In the genomic region with DNA sequence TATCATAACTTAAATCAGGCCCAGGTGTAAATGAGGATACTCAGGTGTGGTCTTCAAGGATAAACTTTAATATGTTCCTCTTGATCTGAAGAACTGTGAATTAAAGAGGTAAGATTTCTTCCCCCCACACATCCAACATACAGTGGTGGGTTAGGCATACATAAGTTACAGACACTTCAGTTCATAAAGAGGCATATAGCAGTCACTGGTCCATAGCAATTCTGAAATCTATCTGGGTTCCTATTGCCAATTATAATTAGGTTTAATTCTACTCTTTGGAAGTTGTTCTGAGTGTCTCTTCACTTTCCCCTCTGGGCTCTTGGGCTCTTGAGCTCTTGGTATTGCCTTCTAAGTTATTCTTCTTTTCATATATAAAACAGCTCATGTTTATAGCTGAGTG, we compare ENCODE assay signal across 40 cellular contexts.
"Had no signal": no experiment of that assay in that cellular context is flagged by ENCODE, and none has a peak within 500 bp of the region (broad histone marks: within the 10 kb centered on the region; RNA-seq: fewer than 3 reads in every experiment).

No MANE protein-coding gene starts in this region.

- H3K27ac ChIP-seq: adrenal gland, ascending aorta, body of pancreas, brain microvascular endothelial cell, breast epithelium, cardiac muscle cell had no signal

- DNase-seq: activated effector memory CD4-positive, alpha-beta T cell treated with anti-CD3 and anti-CD28 coated beads, Interleukin-2, amount 50 U/mL, for 16 hours; activated effector memory CD4-positive, alpha-beta T cell treated with Interleukin-2 at 50 U/mL for 16 hours; activated gamma-delta T cell; activated naive CD4-positive, alpha-beta T cell; activated naive CD4-positive, alpha-beta T cell treated with anti-CD3 and anti-CD28 coated beads for 36 hours; activated naive CD4-positive, alpha-beta T cell treated with anti-CD3 and anti-CD28 coated beads, Interleukin-2, amount 10 ng/mL, durations not matched to agents 7 days and 5 days; activated naive CD4-positive, alpha-beta T cell treated with anti-CD3 and anti-CD28 coated beads, Interleukin-2, amount 50 U/mL, for 16 hours; activated naive CD4-positive, alpha-beta T cell treated with Interleukin-2 at 50 U/mL for 16 hours; activated naive CD8-positive, alpha-beta T cell treated with anti-CD3 and anti-CD28 coated beads for 36 hours; activated naive CD8-positive, alpha-beta T cell treated with anti-CD3 and anti-CD28 coated beads, Interleukin-2, amount 10 ng/mL, durations not matched to agents 7 days and 5 days; activated naive CD8-positive, alpha-beta T cell treated with anti-CD3 and anti-CD28 coated beads, Interleukin-2, amount 50 U/mL, for 24 hours; activated T-cell treated with anti-CD3 and anti-CD28 coated beads for 4 hours; activated T-cell treated with anti-CD3 and anti-CD28 coated beads, Interleukin-2, amount 50 U/mL, for 1 hour; activated T-cell treated with anti-CD3 and anti-CD28 coated beads, Interleukin-2, amount 50 U/mL, for 24 hours; activated T-cell treated with anti-CD3 and anti-CD28 coated beads, Interleukin-2, amount 50 U/mL, for 4 hours; activated T-cell treated with anti-CD3 and anti-CD28 coated beads, Interleukin-2, amount 50 U/mL, for 48 hours; activated T-cell treated with anti-CD3 and anti-CD28 coated beads, Interleukin-2, amount 50 U/mL, for 72 hours; adrenal gland; amniotic stem cell; amygdala; anterior cingulate cortex; aorta; body of pancreas; brain microvascular endothelial cell; caudate nucleus; central memory CD4-positive, alpha-beta T cell; cerebellar nuclear complex had no signal

- H3K4me1 Mint-ChIP-seq: activated naive CD4-positive, alpha-beta T cell treated with anti-CD3 and anti-CD28 coated beads, Interleukin-2, amount 10 ng/mL, durations not matched to agents 7 days and 5 days; activated naive CD4-positive, alpha-beta T cell treated with anti-CD3 and anti-CD28 coated beads, Interleukin-2, amount 50 U/mL, for 24 hours; activated naive CD8-positive, alpha-beta T cell treated with anti-CD3 and anti-CD28 coated beads for 36 hours; activated naive CD8-positive, alpha-beta T cell treated with anti-CD3 and anti-CD28 coated beads, Interleukin-2, amount 10 ng/mL, durations not matched to agents 7 days and 5 days; activated naive CD8-positive, alpha-beta T cell treated with anti-CD3 and anti-CD28 coated beads, Interleukin-2, amount 50 U/mL, for 24 hours; activated T-helper 17 cell treated with anti-CD3 and anti-CD28 coated beads, Interleukin-2, amount 50 U/mL, for 72 hours; brain; central memory CD8-positive, alpha-beta T cell had no signal

- H3K27me3 ChIP-seq: adrenal gland, ascending aorta, brain microvascular endothelial cell, breast epithelium, cardiac muscle cell had no signal

- FAIRE-seq: astrocyte, bronchial epithelial cell had no signal

- H3K27ac Mint-ChIP-seq: activated naive CD4-positive, alpha-beta T cell treated with anti-CD3 and anti-CD28 coated beads for 36 hours; activated naive CD4-positive, alpha-beta T cell treated with anti-CD3 and anti-CD28 coated beads, Interleukin-2, amount 10 ng/mL, durations not matched to agents 7 days and 5 days; activated naive CD4-positive, alpha-beta T cell treated with anti-CD3 and anti-CD28 coated beads, Interleukin-2, amount 50 U/mL, for 24 hours; activated naive CD4-positive, alpha-beta T cell treated with anti-CD3 and anti-CD28 coated beads, Interleukin-2, amount 50 U/mL, for 72 hours; activated naive CD8-positive, alpha-beta T cell; activated naive CD8-positive, alpha-beta T cell treated with anti-CD3 and anti-CD28 coated beads for 36 hours; activated naive CD8-positive, alpha-beta T cell treated with anti-CD3 and anti-CD28 coated beads, Interleukin-2, amount 10 ng/mL, durations not matched to agents 7 days and 5 days; activated naive CD8-positive, alpha-beta T cell treated with anti-CD3 and anti-CD28 coated beads, Interleukin-2, amount 50 U/mL, for 24 hours; activated T-cell treated with anti-CD3 and anti-CD28 coated beads, Interleukin-2, amount 50 U/mL, for 24 hours; activated T-cell treated with anti-CD3 and anti-CD28 coated beads, Interleukin-2, amount 50 U/mL, for 72 hours; activated T-helper 1 cell treated with anti-CD3 and anti-CD28 coated beads, Interleukin-12 subunit alpha, Interleukin-12 subunit beta, Interleukin-2, Interleukin-4 antibody, amounts not matched to agents 30 ng/mL and 10 ng/mL and 1 ng/mL, durations not matched to agents 14 hours and 24 hours and 36 hours; activated T-helper 17 cell treated with anti-CD3 and anti-CD28 coated beads, Interleukin-2, amount 50 U/mL, for 72 hours; activated T-helper 2 cell treated with anti-CD3 and anti-CD28 coated beads, Interferon-gamma antibody, Interleukin-2, Interleukin-4, amounts not matched to agents 10 μg/mL and 5 μg/mL and 100 μg/mL, durations not matched to agents 14 hours and 24 hours and 36 hours; brain had no signal

- H3K4me1 ChIP-seq: adrenal gland, ascending aorta, body of pancreas, breast epithelium had no signal

- H3K4me3 Mint-ChIP-seq: activated naive CD4-positive, alpha-beta T cell treated with anti-CD3 and anti-CD28 coated beads for 36 hours; activated naive CD4-positive, alpha-beta T cell treated with anti-CD3 and anti-CD28 coated beads, Interleukin-2, amount 10 ng/mL, durations not matched to agents 7 days and 5 days; activated naive CD4-positive, alpha-beta T cell treated with anti-CD3 and anti-CD28 coated beads, Interleukin-2, amount 50 U/mL, for 24 hours; activated naive CD8-positive, alpha-beta T cell; activated naive CD8-positive, alpha-beta T cell treated with anti-CD3 and anti-CD28 coated beads for 36 hours; activated naive CD8-positive, alpha-beta T cell treated with anti-CD3 and anti-CD28 coated beads, Interleukin-2, amount 10 ng/mL, durations not matched to agents 7 days and 5 days; activated naive CD8-positive, alpha-beta T cell treated with anti-CD3 and anti-CD28 coated beads, Interleukin-2, amount 50 U/mL, for 24 hours; activated T-cell treated with anti-CD3 and anti-CD28 coated beads, Interleukin-2, amount 50 U/mL, for 24 hours; activated T-cell treated with anti-CD3 and anti-CD28 coated beads, Interleukin-2, amount 50 U/mL, for 4 hours; activated T-cell treated with anti-CD3 and anti-CD28 coated beads, Interleukin-2, amount 50 U/mL, for 72 hours; activated T-helper 1 cell treated with anti-CD3 and anti-CD28 coated beads, Interleukin-12 subunit alpha, Interleukin-12 subunit beta, Interleukin-2, Interleukin-4 antibody, amounts not matched to agents 30 ng/mL and 10 ng/mL and 1 ng/mL, durations not matched to agents 14 hours and 24 hours and 36 hours; activated T-helper 17 cell treated with anti-CD3 and anti-CD28 coated beads, Interleukin-2, amount 50 U/mL, for 72 hours; brain; central memory CD8-positive, alpha-beta T cell had no signal

- H3K36me3 ChIP-seq: adrenal gland, ascending aorta, brain microvascular endothelial cell, breast epithelium, cardiac muscle cell had no signal

- ATAC-seq: activated naive CD4-positive, alpha-beta T cell treated with anti-CD3 and anti-CD28 coated beads, Interleukin-2, amount 50 U/mL, for 72 hours; activated naive CD8-positive, alpha-beta T cell treated with anti-CD3 and anti-CD28 coated beads, Interleukin-2, amount 50 U/mL, for 24 hours; activated T-cell treated with anti-CD3 and anti-CD28 coated beads, Interleukin-2, amount 50 U/mL, for 4 hours; activated T-cell treated with anti-CD3 and anti-CD28 coated beads, Interleukin-2, amount 50 U/mL, for 72 hours; activated T-helper 17 cell treated with anti-CD3 and anti-CD28 coated beads, Interleukin-2, amount 50 U/mL, for 72 hours; body of pancreas had no signal

- H3K36me3 Mint-ChIP-seq: activated naive CD4-positive, alpha-beta T cell treated with anti-CD3 and anti-CD28 coated beads, Interleukin-2, amount 10 ng/mL, durations not matched to agents 7 days and 5 days; activated naive CD8-positive, alpha-beta T cell treated with anti-CD3 and anti-CD28 coated beads, Interleukin-2, amount 10 ng/mL, durations not matched to agents 7 days and 5 days; brain had no signal

- H3K4me3 ChIP-seq: adrenal gland, ascending aorta, body of pancreas, breast epithelium, cardiac muscle cell had no signal
